In genomic region chr9:91694081-91694870, GRCh38 we compare ENCODE assay signal across 15 cellular contexts.
A peak's percentile ranks its signal among the peaks of the same experiment; 100 is the strongest.
DNase-seq lines count a peak whose midpoint lies in the region; ATAC-seq and TF ChIP-seq lines count a peak whose summit lies in the region.
"Had no signal": no experiment of that assay in that cellular context is flagged by ENCODE, and none has a peak within 500 bp of the region (broad histone marks: within the 10 kb centered on the region; RNA-seq: fewer than 3 reads in every experiment).

No MANE protein-coding gene starts in this region.

- no peak overlapping the region for H3K56ac ChIP-seq in IMR-90 (ENCODE audit: extremely low read depth, insufficient read depth, low read length)

- no peaks in the 10 kb centered on the region for H4K20me1 ChIP-seq in IMR-90 (ENCODE audit: insufficient read depth, low read length)

- TF ChIP-seq POLR2A in IMR-90 (IDR thresholded peaks at IDR 0.05; ENCODE audit: low read depth, low read length) (no peak), breast epithelium (IDR thresholded peaks at IDR 0.05) (no peak)

- no peak overlapping the region for H4K5ac ChIP-seq in IMR-90 (ENCODE audit: low read depth, low read length)

- peak; percentile 29 for ATAC-seq in CD4-positive, alpha-beta T cell (ENCODE audit: poor library complexity)
- ATAC-seq in IMR-90 (ENCODE audit: low read depth) (no peak), T-helper 17 cell (peak; percentile 84), HG03378 (IDR thresholded peaks at IDR 0.05; ENCODE audit: unreplicated experiment) (no peak)

- peaks cover 5% of the 10 kb centered on the region for H3K27me3 Mint-ChIP-seq in CD4-positive, alpha-beta T cell
- peaks cover 1 to 2% of the 10 kb centered on the region in 2 donors for H3K27me3 Mint-ChIP-seq in CD4-positive, alpha-beta memory T cell
- H3K27me3 Mint-ChIP-seq in T-helper 17 cell: peaks cover 18% of the 10 kb centered on the region

- no peaks in the 10 kb centered on the region for H3K27me3 ChIP-seq in CD4-positive, alpha-beta T cell (ENCODE audit: control insufficient read depth, insufficient read depth, low read length)
- H3K27me3 ChIP-seq in CD4-positive, alpha-beta memory T cell (ENCODE audit: insufficient read depth, low read length): no peaks in the 10 kb centered on the region
- H3K27me3 ChIP-seq in IMR-90 (ENCODE audit: control insufficient read depth, insufficient read depth, low read length) (no peaks in the 10 kb centered on the region), breast epithelium (no peaks in the 10 kb centered on the region)

- peak overlapping the region; percentile 30 for H2AK9ac ChIP-seq in IMR-90 (replicated peaks; ENCODE audit: low read depth, low read length, poor library complexity)

- in situ Hi-C loops in IMR-90 (cut with MboI; ENCODE audit: low sequenced_read_pairs): no loop called here

- H4K91ac ChIP-seq in IMR-90 (ENCODE audit: insufficient read depth, low read depth, low read length): no peak overlapping the region

- TF ChIP-seq CTCF in CD4-positive, alpha-beta T cell (IDR thresholded peaks at IDR 0.05): no peak
- TF ChIP-seq CTCF in IMR-90 (conservative IDR thresholded peaks at IDR 0.05; ENCODE audit: low read depth, low read length) (no peak), breast epithelium (IDR thresholded peaks at IDR 0.05) (no peak)

- no peak overlapping the region for H4K8ac ChIP-seq in IMR-90 (ENCODE audit: low read depth in 2 of 2, low read length in 2 of 2)

- H3K14ac ChIP-seq in IMR-90 (replicated peaks; ENCODE audit: low read depth, low read length): no peak overlapping the region

- no peak overlapping the region for H3K27ac Mint-ChIP-seq in CD4-positive, alpha-beta T cell
- H3K27ac Mint-ChIP-seq in CD4-positive, alpha-beta memory T cell: peak overlapping the region in 4 of 7 donors; percentile 6 to 75 (median 58)
- peak overlapping the region; percentile 45 for H3K27ac Mint-ChIP-seq in T-helper 17 cell

- H2BK5ac ChIP-seq in IMR-90 (ENCODE audit: low read depth, low read length, poor library complexity, severe bottlenecking): no peak overlapping the region

- WGBS in IMR-90 (ENCODE audit: extremely low coverage in 2 of 2, insufficient read length in 1 of 2), 2 experiments: no CpG with 5 or more reads among the region's 6 CpGs

- H2BK20ac ChIP-seq in IMR-90 (ENCODE audit: low read depth, low read length): no peak overlapping the region

- H3K4me3 Mint-ChIP-seq in CD4-positive, alpha-beta T cell: no peak overlapping the region
- H3K4me3 Mint-ChIP-seq in CD4-positive, alpha-beta memory T cell: peak overlapping the region in 1 of 8 donors; percentile 3
- H3K4me3 Mint-ChIP-seq in T-helper 17 cell: peak overlapping the region; percentile 49

- dilution Hi-C loops in IMR-90 (cut with HindIII; ENCODE audit: low sequenced_read_pairs, unreplicated experiment): no loop called here

- H2AK5ac ChIP-seq in IMR-90 (ENCODE audit: low read depth, low read length): no peak overlapping the region

- DNase-seq in CD4-positive, alpha-beta T cell: no peak
- peak; percentile 5 to 57 (median 32) for DNase-seq in CD4-positive, alpha-beta memory T cell
- DNase-seq in IMR-90 (no peak), T-helper 17 cell (no peak), breast epithelium (ENCODE audit: low spot score in 2 of 2) (no peak), RKO (ENCODE audit: low spot score) (no peak)
- DNase-seq: GF-D8, GOT3, NCI-H1048, NCI-H524 treated with DMSO at 0.1 percent for 48 hours, OCI-M1, RPMI8226, SIG-M5 had no signal

- H3K4me2 ChIP-seq in IMR-90 (ENCODE audit: low read depth, low read length): no peak overlapping the region
- H3K4me2 ChIP-seq: KMS-11 had no signal

- no peak overlapping the region for H3K4ac ChIP-seq in IMR-90 (ENCODE audit: low read depth, low read length)

- no peaks in the 10 kb centered on the region for H3K9me3 Mint-ChIP-seq in CD4-positive, alpha-beta T cell
- H3K9me3 Mint-ChIP-seq in CD4-positive, alpha-beta memory T cell: no peaks in the 10 kb centered on the region

- no peak overlapping the region for H3K18ac ChIP-seq in IMR-90 (ENCODE audit: low read depth, low read length)

- H3K36me3 Mint-ChIP-seq in CD4-positive, alpha-beta T cell (ENCODE audit: low read depth): no peaks in the 10 kb centered on the region
- no peaks in the 10 kb centered on the region for H3K36me3 Mint-ChIP-seq in CD4-positive, alpha-beta memory T cell
- no peaks in the 10 kb centered on the region for H3K36me3 Mint-ChIP-seq in T-helper 17 cell (ENCODE audit: low read depth)

- intact Hi-C loops in CD4-positive, alpha-beta T cell (cut with DNase I, micrococcal nuclease): no loop called here
- intact Hi-C loops in CD4-positive, alpha-beta memory T cell (cut with micrococcal nuclease): no loop called here
- intact Hi-C loops in IMR-90 (cut with micrococcal nuclease): no loop called here
- intact Hi-C loops in breast epithelium (cut with DNase I; ENCODE audit: low total_unique reads): no loop called here

- H3K4me1 ChIP-seq in CD4-positive, alpha-beta memory T cell (ENCODE audit: insufficient read depth, low read length): peaks cover 5% of the 10 kb centered on the region
- H3K4me1 ChIP-seq in IMR-90 (ENCODE audit: control insufficient read depth, insufficient read depth, low read length) (0 out of 2 replicates have a peak, but pooled peaks cover 1% of the 10 kb centered on the region), breast epithelium (no peaks in the 10 kb centered on the region)

- CTCF ChIA-PET in CD4-positive, alpha-beta T cell (lab: Charles Lee): no interaction called here
- CTCF ChIA-PET in CD4-positive, alpha-beta memory T cell (lab: Charles Lee; ENCODE audit: partially characterized antibody): no interaction called here
- CTCF ChIA-PET in IMR-90 (lab: Yijun Ruan, JAX): no interaction called here

- BruUV-seq in IMR-90 (replicated peaks; lab: Mats Ljungman, UMichigan): no TSS peak

- no peaks in the 10 kb centered on the region for H3K79me1 ChIP-seq in IMR-90 (ENCODE audit: low read depth in 1 of 2, low read length in 2 of 2)

- H3K9ac ChIP-seq in IMR-90 (ENCODE audit: low read depth, low read length): no peak overlapping the region
- H3K9ac ChIP-seq: KMS-11 had no signal

- no peak overlapping the region for H3K4me3 ChIP-seq in CD4-positive, alpha-beta memory T cell (ENCODE audit: low read length in 2 of 2)
- H3K4me3 ChIP-seq in IMR-90 (ENCODE audit: insufficient read depth, low read depth, low read length): no peak overlapping the region
- H3K4me3 ChIP-seq in breast epithelium: no peak overlapping the region

- TF ChIP-seq RAD21 in IMR-90 (IDR thresholded peaks at IDR 0.05; ENCODE audit: low read length): no peak

- POLR2A ChIA-PET in CD4-positive, alpha-beta T cell (lab: Charles Lee): no interaction called here
- POLR2A ChIA-PET in CD4-positive, alpha-beta memory T cell (lab: Charles Lee; ENCODE audit: partially characterized antibody): interaction anchor here (1.1 kb wide), 1 partner anchor 25 kb away, joined by 4 read pairs; no protein-coding TSS in a partner anchor
- POLR2A ChIA-PET in IMR-90 (lab: Charles Lee; ENCODE audit: unreplicated experiment): no interaction called here

- H3K27ac ChIP-seq in CD4-positive, alpha-beta T cell (ENCODE audit: low read depth, low read length): no peak overlapping the region
- no peak overlapping the region for H3K27ac ChIP-seq in CD4-positive, alpha-beta memory T cell (ENCODE audit: low read depth, low read length)
- no peak overlapping the region for H3K27ac ChIP-seq in IMR-90 (ENCODE audit: insufficient read depth, low read length)
- no peak overlapping the region for H3K27ac ChIP-seq in breast epithelium
- H3K27ac ChIP-seq: KMS-11 had no signal

- no peaks in the 10 kb centered on the region for H3K9me3 ChIP-seq in CD4-positive, alpha-beta T cell (ENCODE audit: control insufficient read depth, low read length)
- no peaks in the 10 kb centered on the region for H3K9me3 ChIP-seq in CD4-positive, alpha-beta memory T cell (ENCODE audit: control insufficient read depth in 1 of 2, low read length in 2 of 2)
- H3K9me3 ChIP-seq in IMR-90 (ENCODE audit: control insufficient read depth, insufficient read depth, low read length): no peaks in the 10 kb centered on the region
- no peaks in the 10 kb centered on the region for H3K9me3 ChIP-seq in T-helper 17 cell (ENCODE audit: control insufficient read depth, low read length, poor library complexity, severe bottlenecking)
- no peaks in the 10 kb centered on the region for H3K9me3 ChIP-seq in breast epithelium

- no peaks in the 10 kb centered on the region for H3K36me3 ChIP-seq in CD4-positive, alpha-beta memory T cell (ENCODE audit: insufficient read depth, low read length)
- H3K36me3 ChIP-seq in IMR-90 (ENCODE audit: control insufficient read depth, insufficient read depth, low read length) (no peaks in the 10 kb centered on the region), breast epithelium (no peaks in the 10 kb centered on the region)

- H2AFZ ChIP-seq in IMR-90 (replicated peaks; ENCODE audit: low read length, poor library complexity): no peak overlapping the region

- H3K9me1 ChIP-seq in IMR-90 (ENCODE audit: insufficient read depth, low read length): peaks cover 4% of the 10 kb centered on the region

- H3K4me1 Mint-ChIP-seq in CD4-positive, alpha-beta T cell (ENCODE audit: low read depth): no peaks in the 10 kb centered on the region
- H3K4me1 Mint-ChIP-seq in CD4-positive, alpha-beta memory T cell: peaks cover 0 to 30% (median 6%) of the 10 kb centered on the region in 4 donors
- peaks cover 15% of the 10 kb centered on the region for H3K4me1 Mint-ChIP-seq in T-helper 17 cell

- no peak overlapping the region for H3K23ac ChIP-seq in IMR-90 (ENCODE audit: low read depth, low read length)

- H2BK15ac ChIP-seq in IMR-90 (ENCODE audit: low read depth, low read length): no peak overlapping the region

- H2BK120ac ChIP-seq in IMR-90 (ENCODE audit: low read depth, low read length): no peak overlapping the region

TF ChIP-seq in IMR-90, 13 proteins besides CTCF, POLR2A, EP300 and RAD21:
- no peak for TF ChIP-seq NFE2L2 (IDR thresholded peaks at IDR 0.05; ENCODE audit: low read depth, low read length)
TF ChIP-seq in IMR-90: peak in this region for 0.

Comparison
In these comparisons a context has a peak if more than half of its experiments do, and no peak if none do; other contexts are left out.
1. ATAC-seq: peak in CD4-positive, alpha-beta T cell (single experiment) and T-helper 17 cell (single experiment); none in IMR-90 (single experiment) and HG03378 (single experiment).
2. DNase-seq: peak in CD4-positive, alpha-beta memory T cell (5 of 5); none in CD4-positive, alpha-beta T cell (0 of 10), IMR-90 (single experiment), T-helper 17 cell (0 of 3), breast epithelium (0 of 2) and RKO (single experiment).